1 cellular context compared by ENCODE assay signal in the genomic region with DNA sequence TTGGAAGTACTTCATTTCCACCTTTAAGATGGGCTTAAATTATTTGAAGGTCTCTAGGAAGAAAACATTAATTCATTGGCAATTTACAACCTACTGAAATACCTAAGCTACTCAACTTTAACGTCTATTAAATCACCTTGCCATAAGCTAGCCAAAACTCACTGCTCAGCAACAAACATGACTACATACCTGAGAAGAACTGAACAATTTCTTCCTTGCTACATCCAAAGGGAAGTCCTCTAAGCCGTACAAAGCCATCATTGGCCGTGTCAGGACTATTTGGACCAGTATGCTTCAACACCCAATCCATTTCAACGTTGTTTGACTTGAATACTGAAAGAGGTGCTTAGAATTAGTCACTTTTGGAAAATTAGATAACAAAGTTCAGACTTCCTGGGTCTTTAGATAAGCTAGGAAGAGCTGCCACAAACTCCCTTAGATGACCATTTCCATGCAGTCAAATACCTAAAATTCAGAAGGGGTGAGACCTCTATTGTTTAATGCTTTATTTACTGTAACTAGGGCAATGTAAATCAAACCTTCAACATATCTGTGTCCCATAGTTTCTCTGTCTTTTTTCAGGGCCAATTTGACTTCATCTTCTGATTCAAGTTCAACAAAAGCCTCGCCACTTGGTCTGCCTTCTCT.
TF ChIP-seq lines count a peak whose summit lies in the region.

No MANE protein-coding gene starts in this region.

TF ChIP-seq in K562, 482 proteins besides CTCF, POLR2A, EP300 and RAD21 (continues in another document):
- no peak for TF ChIP-seq ATF6 (CRISPR knock-in tag; IDR thresholded peaks at IDR 0.05)
- peak; percentile 52; the same call in 1 of the 2 replicates for TF ChIP-seq LCOR (CRISPR knock-in tag; IDR thresholded peaks at IDR 0.05)
- TF ChIP-seq TCF3 (CRISPR knock-in tag; IDR thresholded peaks at IDR 0.05) = peak; percentile 84
- TF ChIP-seq ZNF431 (CRISPR knock-in tag; IDR thresholded peaks at IDR 0.05) = no peak; the same call in 1 of the 2 replicates
- TF ChIP-seq DPF2 (IDR thresholded peaks at IDR 0.05) = peak; percentile 78
- TF ChIP-seq ARID1B (IDR thresholded peaks at IDR 0.05) = peak; percentile 83
- TF ChIP-seq ZBTB12 (CRISPR knock-in tag; IDR thresholded peaks at IDR 0.05) = no peak
- no peak for TF ChIP-seq ZBTB17 (CRISPR knock-in tag; IDR thresholded peaks at IDR 0.05)
- peak; percentile 36; the same call in 1 of the 2 replicates for TF ChIP-seq JUND (IDR thresholded peaks at IDR 0.05; ENCODE audit: borderline replicate concordance, low read depth, low read length)
- TF ChIP-seq JUND (tag; IDR thresholded peaks at IDR 0.05; ENCODE audit: borderline replicate concordance, low read depth, low read length) = peak; percentile 23; the same call in 1 of the 3 replicates
- TF ChIP-seq CBFA2T2 (conservative IDR thresholded peaks at IDR 0.05) = peak; percentile 46; the same call in 1 of the 2 replicates
- TF ChIP-seq LEF1 (IDR thresholded peaks at IDR 0.05) = peak; percentile 27; the same call in 1 of the 2 replicates
- peak in 1 of 2 experiments; percentile 28; a peak in 1 of 4 replicates for TF ChIP-seq TBL1XR1 (IDR thresholded peaks at IDR 0.05; ENCODE audit: low read length in 2 of 2)
- TF ChIP-seq NCOR1 (IDR thresholded peaks at IDR 0.05) = peak; percentile 46
- TF ChIP-seq FOXM1 (IDR thresholded peaks at IDR 0.05; ENCODE audit: low read depth) = no peak
- no peak for TF ChIP-seq FOXM1 (CRISPR knock-in tag; IDR thresholded peaks at IDR 0.05; ENCODE audit: low read depth)
- TF ChIP-seq TAL1 (IDR thresholded peaks at IDR 0.05) = peak; percentile 70
- TF ChIP-seq TEAD4 (IDR thresholded peaks at IDR 0.05; ENCODE audit: low read length) = peak; percentile 68
- no peak for TF ChIP-seq TEAD4 (CRISPR knock-in tag; IDR thresholded peaks at IDR 0.05; ENCODE audit: borderline replicate concordance)
- peak; percentile 69; the same call in 1 of the 2 replicates for TF ChIP-seq FOXJ2 (tag; IDR thresholded peaks at IDR 0.05)
- peak; percentile 61 for TF ChIP-seq SMARCA4 (IDR thresholded peaks at IDR 0.05)
- no peak for TF ChIP-seq NFXL1 (CRISPR knock-in tag; IDR thresholded peaks at IDR 0.05)
- TF ChIP-seq MAZ (CRISPR knock-in tag; conservative IDR thresholded peaks at IDR 0.05 in 1 of 2, IDR thresholded peaks at IDR 0.05 in 1 of 2) = 0 out of 4 replicates have a peak, but pooled peaks of 1 of the 2 experiments have one; percentile 29
- 0 out of 2 replicates have a peak, but pooled peaks have one; percentile 16 for TF ChIP-seq ATF3 (IDR thresholded peaks at IDR 0.05)
- TF ChIP-seq ATF3 (CRISPR knock-in tag; conservative IDR thresholded peaks at IDR 0.05) = peak; percentile 48; the same call in 1 of the 2 replicates
- no peak for TF ChIP-seq NKRF (IDR thresholded peaks at IDR 0.05; ENCODE audit: borderline replicate concordance)
- TF ChIP-seq CHD7 (IDR thresholded peaks at IDR 0.05; ENCODE audit: low read depth, low read length) = no peak
- TF ChIP-seq, protein P1, sequence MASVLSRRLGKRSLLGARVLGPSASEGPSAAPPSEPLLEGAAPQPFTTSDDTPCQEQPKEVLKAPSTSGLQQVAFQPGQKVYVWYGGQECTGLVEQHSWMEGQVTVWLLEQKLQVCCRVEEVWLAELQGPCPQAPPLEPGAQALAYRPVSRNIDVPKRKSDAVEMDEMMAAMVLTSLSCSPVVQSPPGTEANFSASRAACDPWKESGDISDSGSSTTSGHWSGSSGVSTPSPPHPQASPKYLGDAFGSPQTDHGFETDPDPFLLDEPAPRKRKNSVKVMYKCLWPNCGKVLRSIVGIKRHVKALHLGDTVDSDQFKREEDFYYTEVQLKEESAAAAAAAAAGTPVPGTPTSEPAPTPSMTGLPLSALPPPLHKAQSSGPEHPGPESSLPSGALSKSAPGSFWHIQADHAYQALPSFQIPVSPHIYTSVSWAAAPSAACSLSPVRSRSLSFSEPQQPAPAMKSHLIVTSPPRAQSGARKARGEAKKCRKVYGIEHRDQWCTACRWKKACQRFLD (CRISPR knock-in tag; IDR thresholded peaks at IDR 0.05) = no peak
- TF ChIP-seq ZNF766 (CRISPR knock-in tag; conservative IDR thresholded peaks at IDR 0.05) = no peak
- peak; percentile 21; the same call in 1 of the 2 replicates for TF ChIP-seq SMAD4 (CRISPR knock-in tag; conservative IDR thresholded peaks at IDR 0.05)
- TF ChIP-seq, protein P2, sequence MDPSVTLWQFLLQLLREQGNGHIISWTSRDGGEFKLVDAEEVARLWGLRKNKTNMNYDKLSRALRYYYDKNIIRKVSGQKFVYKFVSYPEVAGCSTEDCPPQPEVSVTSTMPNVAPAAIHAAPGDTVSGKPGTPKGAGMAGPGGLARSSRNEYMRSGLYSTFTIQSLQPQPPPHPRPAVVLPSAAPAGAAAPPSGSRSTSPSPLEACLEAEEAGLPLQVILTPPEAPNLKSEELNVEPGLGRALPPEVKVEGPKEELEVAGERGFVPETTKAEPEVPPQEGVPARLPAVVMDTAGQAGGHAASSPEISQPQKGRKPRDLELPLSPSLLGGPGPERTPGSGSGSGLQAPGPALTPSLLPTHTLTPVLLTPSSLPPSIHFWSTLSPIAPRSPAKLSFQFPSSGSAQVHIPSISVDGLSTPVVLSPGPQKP (CRISPR knock-in tag; IDR thresholded peaks at IDR 0.05) = no peak
- TF ChIP-seq, protein P3, sequence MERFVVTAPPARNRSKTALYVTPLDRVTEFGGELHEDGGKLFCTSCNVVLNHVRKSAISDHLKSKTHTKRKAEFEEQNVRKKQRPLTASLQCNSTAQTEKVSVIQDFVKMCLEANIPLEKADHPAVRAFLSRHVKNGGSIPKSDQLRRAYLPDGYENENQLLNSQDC (CRISPR knock-in tag; IDR thresholded peaks at IDR 0.05) = no peak
- TF ChIP-seq ZNF263 (CRISPR knock-in tag; IDR thresholded peaks at IDR 0.05; ENCODE audit: borderline replicate concordance) = no peak
- no peak for TF ChIP-seq TCF7L2 (IDR thresholded peaks at IDR 0.05; ENCODE audit: low read depth, low read length)
- TF ChIP-seq DIDO1 (tag; IDR thresholded peaks at IDR 0.05; ENCODE audit: low read depth) = no peak
